ENCODE assay signal across 8 cellular contexts in genomic region chr10:62028502-62028842, GRCh38.
A peak's percentile ranks its signal among the peaks of the same experiment; 100 is the strongest.
DNase-seq lines count a peak whose midpoint lies in the region; ATAC-seq, FAIRE-seq and TF ChIP-seq lines count a peak whose summit lies in the region.
"Not testable (repeated sequence)": the region's sequence is repeated elsewhere in the genome, so short reads cannot be mapped to it uniquely, and the experiment has no call there.

No MANE protein-coding gene starts in this region.

- not testable (repeated sequence) for H3K36me3 ChIP-seq in GM23248 (ENCODE audit: low read depth); RWPE2 (ENCODE audit: low read depth); fibroblast of lung (ENCODE audit: control insufficient read depth, insufficient read depth, low read length); naive thymus-derived CD4-positive, alpha-beta T cell (ENCODE audit: control insufficient read depth in 2 of 3, insufficient read depth in 3 of 3, low read length in 3 of 3)

- POLR2A ChIA-PET in A549 (lab: Yijun Ruan, JAX): not testable (repeated sequence)
- POLR2A ChIA-PET in naive thymus-derived CD4-positive, alpha-beta T cell (lab: Charles Lee): interaction anchor here (0.9 to 1.0 kb wide), 2 partner anchors 8 to 126 kb away, joined by 3 to 4 read pairs; no protein-coding TSS in a partner anchor

- not testable (repeated sequence) for TF ChIP-seq CTCF in A549 (IDR thresholded peaks at IDR 0.05); RWPE2 (IDR thresholded peaks at IDR 0.05; ENCODE audit: poor library complexity, severe bottlenecking); brain (conservative IDR thresholded peaks at IDR 0.05); fibroblast of lung (conservative IDR thresholded peaks at IDR 0.05 in 1 of 2, IDR thresholded peaks at IDR 0.05 in 1 of 2; ENCODE audit: low read depth in 1 of 2, low read length in 2 of 2)

- in situ Hi-C loops in GM23248 (cut with MboI): loop anchor here (25.0 kb wide), 1 partner anchor 784 kb away; the partner anchor contains the start of genes ADO and EGR2

- CTCF ChIA-PET in A549 (lab: Yijun Ruan, JAX): interaction anchor here (1.8 to 6.4 kb wide), 2 partner anchors 10 to 217 kb away, joined by 7 to 32 read pairs; no protein-coding TSS in a partner anchor
- CTCF ChIA-PET in naive thymus-derived CD4-positive, alpha-beta T cell (lab: Charles Lee): interaction anchor here (0.9 kb wide), 1 partner anchor 9 kb away, joined by 3 read pairs; no protein-coding TSS in a partner anchor

- not testable (repeated sequence) for FAIRE-seq in A549 (lab: Jason Lieb, UNC)

- not testable (repeated sequence) for H3K4me3 ChIP-seq in A549; GM23248; RWPE2 (ENCODE audit: severe bottlenecking); fibroblast of lung (replicated peaks in 1 of 4; ENCODE audit: control extremely low read depth in 1 of 4, insufficient read depth in 1 of 4, low read depth in 3 of 4, low read length in 4 of 4); naive thymus-derived CD4-positive, alpha-beta T cell (ENCODE audit: low read length)

- H3K4me3 Mint-ChIP-seq in activated T-helper 1 cell treated with anti-CD3 and anti-CD28 coated beads, Interleukin-12 subunit alpha, Interleukin-12 subunit beta, Interleukin-2, Interleukin-4 antibody, amounts not matched to agents 30 ng/mL and 10 ng/mL and 1 ng/mL, durations not matched to agents 14 hours and 24 hours and 36 hours; brain; naive thymus-derived CD4-positive, alpha-beta T cell; stimulated activated memory B cell treated with anti-CD40 and anti-IgM and Interleukin-4, amounts not matched to agents 10 μg/mL and 1 μg/mL and 100 μg/mL, for 72 hours: not testable (repeated sequence)

- H3K9ac ChIP-seq in GM23248; fibroblast of lung (ENCODE audit: insufficient read depth, low read length): not testable (repeated sequence)

- H3K9me3 Mint-ChIP-seq in activated T-helper 1 cell treated with anti-CD3 and anti-CD28 coated beads, Interleukin-12 subunit alpha, Interleukin-12 subunit beta, Interleukin-2, Interleukin-4 antibody, amounts not matched to agents 30 ng/mL and 10 ng/mL and 1 ng/mL, durations not matched to agents 14 hours and 24 hours and 36 hours; brain; naive thymus-derived CD4-positive, alpha-beta T cell; stimulated activated memory B cell treated with anti-CD40 and anti-IgM and Interleukin-4, amounts not matched to agents 10 μg/mL and 1 μg/mL and 100 μg/mL, for 72 hours: not testable (repeated sequence)

- H3K4me1 Mint-ChIP-seq in activated T-helper 1 cell treated with anti-CD3 and anti-CD28 coated beads, Interleukin-12 subunit alpha, Interleukin-12 subunit beta, Interleukin-2, Interleukin-4 antibody, amounts not matched to agents 30 ng/mL and 10 ng/mL and 1 ng/mL, durations not matched to agents 14 hours and 24 hours and 36 hours (ENCODE audit: low read depth): peaks cover 78% of the 10 kb centered on the region
- peaks cover 38% of the 10 kb centered on the region for H3K4me1 Mint-ChIP-seq in brain
- H3K4me1 Mint-ChIP-seq in naive thymus-derived CD4-positive, alpha-beta T cell: peaks cover 26 to 82% (median 67%) of the 10 kb centered on the region in 7 donors
- peaks cover 74% of the 10 kb centered on the region for H3K4me1 Mint-ChIP-seq in stimulated activated memory B cell treated with anti-CD40 and anti-IgM and Interleukin-4, amounts not matched to agents 10 μg/mL and 1 μg/mL and 100 μg/mL, for 72 hours

- TF ChIP-seq POLR2A in A549 (IDR thresholded peaks at IDR 0.05; ENCODE audit: low read length): not testable (repeated sequence)

- peak overlapping the region; percentile 73 for H3K27ac Mint-ChIP-seq in activated T-helper 1 cell treated with anti-CD3 and anti-CD28 coated beads, Interleukin-12 subunit alpha, Interleukin-12 subunit beta, Interleukin-2, Interleukin-4 antibody, amounts not matched to agents 30 ng/mL and 10 ng/mL and 1 ng/mL, durations not matched to agents 14 hours and 24 hours and 36 hours
- H3K27ac Mint-ChIP-seq in brain: peak overlapping the region in 3 of 5 experiments; percentile 39 to 73 (median 48)
- H3K27ac Mint-ChIP-seq in naive thymus-derived CD4-positive, alpha-beta T cell: peak overlapping the region in 8 of 9 donors; percentile 3 to 82 (median 48)
- peak overlapping the region; percentile 15 for H3K27ac Mint-ChIP-seq in stimulated activated memory B cell treated with anti-CD40 and anti-IgM and Interleukin-4, amounts not matched to agents 10 μg/mL and 1 μg/mL and 100 μg/mL, for 72 hours

- not testable (repeated sequence) for H3K9me2 ChIP-seq in GM23248 (ENCODE audit: insufficient read depth)

- H3K27ac ChIP-seq in A549; naive thymus-derived CD4-positive, alpha-beta T cell (ENCODE audit: low read depth, low read length): not testable (repeated sequence)
- H3K27ac ChIP-seq in GM23248 (peak overlapping the region; percentile 68), RWPE2 (ENCODE audit: poor library complexity, severe bottlenecking) (peak overlapping the region; percentile 94), fibroblast of lung (ENCODE audit: insufficient read depth, low read length) (peak overlapping the region; percentile 30)

- ATAC-seq in A549; naive thymus-derived CD4-positive, alpha-beta T cell; stimulated activated memory B cell treated with anti-CD40 and anti-IgM and Interleukin-4, amounts not matched to agents 10 μg/mL and 1 μg/mL and 100 μg/mL, for 72 hours: not testable (repeated sequence)
- ATAC-seq in RWPE2 (ENCODE audit: low read depth): peak; percentile 11; the same call in 1 of the 3 replicates

- not testable (repeated sequence) for DNase-seq in A549 (ENCODE audit: low read depth in 1 of 2, low spot score in 1 of 2); GM23248; RWPE2 (ENCODE audit: low spot score); activated T-helper 1 cell treated with anti-CD3 and anti-CD28 coated beads, Interleukin-12 subunit alpha, Interleukin-12 subunit beta, Interleukin-2, Interleukin-4 antibody, amounts not matched to agents 30 ng/mL and 10 ng/mL and 1 ng/mL, durations not matched to agents 14 hours and 24 hours and 36 hours (ENCODE audit: low spot score); fibroblast of lung (ENCODE audit: low read depth in 2 of 2); naive thymus-derived CD4-positive, alpha-beta T cell

- H3F3A ChIP-seq in GM23248 (ENCODE audit: insufficient read depth): peaks cover 51% of the 10 kb centered on the region

- intact Hi-C loops in activated T-helper 1 cell treated with anti-CD3 and anti-CD28 coated beads, Interleukin-12 subunit alpha, Interleukin-12 subunit beta, Interleukin-2, Interleukin-4 antibody, amounts not matched to agents 30 ng/mL and 10 ng/mL and 1 ng/mL, durations not matched to agents 14 hours and 24 hours and 36 hours (cut with micrococcal nuclease); naive thymus-derived CD4-positive, alpha-beta T cell (cut with micrococcal nuclease): not testable (repeated sequence)

- WGBS in A549 (ENCODE audit: missing lambda C conversion rate): 84% methylated on average over 5 of the region's 5 CpGs
- 77 to 82% methylated on average over 5 of the region's 5 CpGs for WGBS in GM23248 (ENCODE audit: low coverage in 1 of 2, low lambda C conversion rate in 2 of 2, missing lambda C conversion rate in 2 of 2), 2 experiments

- not testable (repeated sequence) for TF ChIP-seq EP300 in A549 (IDR thresholded peaks at IDR 0.05)

- H3K79me2 ChIP-seq in GM23248 (ENCODE audit: insufficient read depth) (peaks cover 37% of the 10 kb centered on the region), fibroblast of lung (ENCODE audit: control insufficient read depth, insufficient read depth, low read length) (peaks cover 37% of the 10 kb centered on the region)

- TF ChIP-seq RAD21 in A549 (conservative IDR thresholded peaks at IDR 0.05 in 1 of 2, IDR thresholded peaks at IDR 0.05 in 1 of 2): not testable (repeated sequence)

- H3K27me3 Mint-ChIP-seq in activated T-helper 1 cell treated with anti-CD3 and anti-CD28 coated beads, Interleukin-12 subunit alpha, Interleukin-12 subunit beta, Interleukin-2, Interleukin-4 antibody, amounts not matched to agents 30 ng/mL and 10 ng/mL and 1 ng/mL, durations not matched to agents 14 hours and 24 hours and 36 hours (ENCODE audit: insufficient read depth); brain; naive thymus-derived CD4-positive, alpha-beta T cell; stimulated activated memory B cell treated with anti-CD40 and anti-IgM and Interleukin-4, amounts not matched to agents 10 μg/mL and 1 μg/mL and 100 μg/mL, for 72 hours: not testable (repeated sequence)

- not testable (repeated sequence) for H3K4me2 ChIP-seq in A549; fibroblast of lung (ENCODE audit: extremely low read depth, insufficient read depth, low read length)
- H3K4me2 ChIP-seq in GM23248 (ENCODE audit: unreplicated experiment): peak overlapping the region; percentile 73

- H3K9me3 ChIP-seq in A549; GM23248 (ENCODE audit: low read depth); RWPE2 (ENCODE audit: severe bottlenecking); fibroblast of lung (ENCODE audit: control insufficient read depth, insufficient read depth, low read depth, low read length); naive thymus-derived CD4-positive, alpha-beta T cell (ENCODE audit: control insufficient read depth in 2 of 3, low read length in 3 of 3): not testable (repeated sequence)

- H3K27me3 ChIP-seq in GM23248 (replicated peaks; ENCODE audit: insufficient read depth); RWPE2 (ENCODE audit: insufficient read depth, poor library complexity, severe bottlenecking); fibroblast of lung (ENCODE audit: control insufficient read depth, insufficient read depth, low read length); naive thymus-derived CD4-positive, alpha-beta T cell (ENCODE audit: control insufficient read depth in 2 of 2, insufficient read depth in 2 of 2, low read length in 2 of 2): not testable (repeated sequence)

- H2AFZ ChIP-seq in GM23248; fibroblast of lung (ENCODE audit: low read length): not testable (repeated sequence)

- H4K20me1 ChIP-seq in GM23248 (ENCODE audit: insufficient read depth); fibroblast of lung (ENCODE audit: control insufficient read depth, extremely low read depth, insufficient read depth, low read length): not testable (repeated sequence)

- H3K36me3 Mint-ChIP-seq in activated T-helper 1 cell treated with anti-CD3 and anti-CD28 coated beads, Interleukin-12 subunit alpha, Interleukin-12 subunit beta, Interleukin-2, Interleukin-4 antibody, amounts not matched to agents 30 ng/mL and 10 ng/mL and 1 ng/mL, durations not matched to agents 14 hours and 24 hours and 36 hours (ENCODE audit: low read depth): peaks cover 48% of the 10 kb centered on the region
- peaks cover 34% of the 10 kb centered on the region for H3K36me3 Mint-ChIP-seq in brain
- peaks cover 0 to 35% (median 8%) of the 10 kb centered on the region in 5 donors for H3K36me3 Mint-ChIP-seq in naive thymus-derived CD4-positive, alpha-beta T cell
- peaks cover 69% of the 10 kb centered on the region for H3K36me3 Mint-ChIP-seq in stimulated activated memory B cell treated with anti-CD40 and anti-IgM and Interleukin-4, amounts not matched to agents 10 μg/mL and 1 μg/mL and 100 μg/mL, for 72 hours

- not testable (repeated sequence) for H3K4me1 ChIP-seq in A549
- peaks cover 48% of the 10 kb centered on the region for H3K4me1 ChIP-seq in GM23248 (ENCODE audit: insufficient read depth)
- H3K4me1 ChIP-seq in RWPE2 (ENCODE audit: insufficient read depth, poor library complexity, severe bottlenecking): peaks cover 58% of the 10 kb centered on the region
- peaks cover 18% of the 10 kb centered on the region for H3K4me1 ChIP-seq in fibroblast of lung (ENCODE audit: control insufficient read depth, extremely low read depth, insufficient read depth, low read length)
- H3K4me1 ChIP-seq in naive thymus-derived CD4-positive, alpha-beta T cell (ENCODE audit: control insufficient read depth in 2 of 2, insufficient read depth in 2 of 2, low read length in 2 of 2): peaks cover 8 to 26% of the 10 kb centered on the region in 2 donors

Comparison
In these comparisons a context has a peak if more than half of its experiments do, and no peak if none do; other contexts are left out.
1. H3K27ac Mint-ChIP-seq: peak in every context shown above with its lines; median percentile 73 in activated T-helper 1 cell treated with anti-CD3 and anti-CD28 coated beads, Interleukin-12 subunit alpha, Interleukin-12 subunit beta, Interleukin-2, Interleukin-4 antibody, amounts not matched to agents 30 ng/mL and 10 ng/mL and 1 ng/mL, durations not matched to agents 14 hours and 24 hours and 36 hours; 48 in naive thymus-derived CD4-positive, alpha-beta T cell; 48 in brain; 15 in stimulated activated memory B cell treated with anti-CD40 and anti-IgM and Interleukin-4, amounts not matched to agents 10 μg/mL and 1 μg/mL and 100 μg/mL, for 72 hours.